1 cellular context compared by ENCODE assay signal in genomic region chr6:85643530-85644373, GRCh38.
TF ChIP-seq lines count a peak whose summit lies in the region.

No MANE protein-coding gene starts in this region.

TF ChIP-seq in HepG2, 621 proteins besides CTCF, POLR2A, EP300 and RAD21 (continued from another document and continues in another):
- TF ChIP-seq, protein P1, sequence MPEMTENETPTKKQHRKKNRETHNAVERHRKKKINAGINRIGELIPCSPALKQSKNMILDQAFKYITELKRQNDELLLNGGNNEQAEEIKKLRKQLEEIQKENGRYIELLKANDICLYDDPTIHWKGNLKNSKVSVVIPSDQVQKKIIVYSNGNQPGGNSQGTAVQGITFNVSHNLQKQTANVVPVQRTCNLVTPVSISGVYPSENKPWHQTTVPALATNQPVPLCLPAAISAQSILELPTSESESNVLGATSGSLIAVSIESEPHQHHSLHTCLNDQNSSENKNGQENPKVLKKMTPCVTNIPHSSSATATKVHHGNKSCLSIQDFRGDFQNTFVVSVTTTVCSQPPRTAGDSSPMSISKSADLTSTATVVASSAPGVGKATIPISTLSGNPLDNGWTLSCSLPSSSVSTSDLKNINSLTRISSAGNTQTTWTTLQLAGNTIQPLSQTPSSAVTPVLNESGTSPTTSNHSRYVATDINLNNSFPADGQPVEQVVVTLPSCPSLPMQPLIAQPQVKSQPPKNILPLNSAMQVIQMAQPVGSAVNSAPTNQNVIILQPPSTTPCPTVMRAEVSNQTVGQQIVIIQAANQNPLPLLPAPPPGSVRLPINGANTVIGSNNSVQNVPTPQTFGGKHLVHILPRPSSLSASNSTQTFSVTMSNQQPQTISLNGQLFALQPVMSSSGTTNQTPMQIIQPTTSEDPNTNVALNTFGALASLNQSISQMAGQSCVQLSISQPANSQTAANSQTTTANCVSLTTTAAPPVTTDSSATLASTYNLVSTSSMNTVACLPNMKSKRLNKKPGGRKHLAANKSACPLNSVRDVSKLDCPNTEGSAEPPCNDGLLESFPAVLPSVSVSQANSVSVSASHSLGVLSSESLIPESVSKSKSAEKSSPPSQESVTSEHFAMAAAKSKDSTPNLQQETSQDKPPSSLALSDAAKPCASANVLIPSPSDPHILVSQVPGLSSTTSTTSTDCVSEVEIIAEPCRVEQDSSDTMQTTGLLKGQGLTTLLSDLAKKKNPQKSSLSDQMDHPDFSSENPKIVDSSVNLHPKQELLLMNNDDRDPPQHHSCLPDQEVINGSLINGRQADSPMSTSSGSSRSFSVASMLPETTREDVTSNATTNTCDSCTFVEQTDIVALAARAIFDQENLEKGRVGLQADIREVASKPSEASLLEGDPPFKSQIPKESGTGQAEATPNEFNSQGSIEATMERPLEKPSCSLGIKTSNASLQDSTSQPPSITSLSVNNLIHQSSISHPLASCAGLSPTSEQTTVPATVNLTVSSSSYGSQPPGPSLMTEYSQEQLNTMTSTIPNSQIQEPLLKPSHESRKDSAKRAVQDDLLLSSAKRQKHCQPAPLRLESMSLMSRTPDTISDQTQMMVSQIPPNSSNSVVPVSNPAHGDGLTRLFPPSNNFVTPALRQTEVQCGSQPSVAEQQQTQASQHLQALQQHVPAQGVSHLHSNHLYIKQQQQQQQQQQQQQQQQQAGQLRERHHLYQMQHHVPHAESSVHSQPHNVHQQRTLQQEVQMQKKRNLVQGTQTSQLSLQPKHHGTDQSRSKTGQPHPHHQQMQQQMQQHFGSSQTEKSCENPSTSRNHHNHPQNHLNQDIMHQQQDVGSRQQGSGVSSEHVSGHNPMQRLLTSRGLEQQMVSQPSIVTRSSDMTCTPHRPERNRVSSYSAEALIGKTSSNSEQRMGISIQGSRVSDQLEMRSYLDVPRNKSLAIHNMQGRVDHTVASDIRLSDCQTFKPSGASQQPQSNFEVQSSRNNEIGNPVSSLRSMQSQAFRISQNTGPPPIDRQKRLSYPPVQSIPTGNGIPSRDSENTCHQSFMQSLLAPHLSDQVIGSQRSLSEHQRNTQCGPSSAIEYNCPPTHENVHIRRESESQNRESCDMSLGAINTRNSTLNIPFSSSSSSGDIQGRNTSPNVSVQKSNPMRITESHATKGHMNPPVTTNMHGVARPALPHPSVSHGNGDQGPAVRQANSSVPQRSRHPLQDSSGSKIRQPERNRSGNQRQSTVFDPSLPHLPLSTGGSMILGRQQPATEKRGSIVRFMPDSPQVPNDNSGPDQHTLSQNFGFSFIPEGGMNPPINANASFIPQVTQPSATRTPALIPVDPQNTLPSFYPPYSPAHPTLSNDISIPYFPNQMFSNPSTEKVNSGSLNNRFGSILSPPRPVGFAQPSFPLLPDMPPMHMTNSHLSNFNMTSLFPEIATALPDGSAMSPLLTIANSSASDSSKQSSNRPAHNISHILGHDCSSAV (CRISPR knock-in tag; IDR thresholded peaks at IDR 0.05; ENCODE audit: borderline replicate concordance) = no peak
- TF ChIP-seq IRF1 (CRISPR knock-in tag; IDR thresholded peaks at IDR 0.05; ENCODE audit: low read depth) (no peak; the same call in 1 of the 2 replicates), ZFP36L1 (CRISPR knock-in tag; IDR thresholded peaks at IDR 0.05) (no peak; the same call in 1 of the 2 replicates), ZNF546 (CRISPR knock-in tag; conservative IDR thresholded peaks at IDR 0.05) (no peak), PITX1 (CRISPR knock-in tag; IDR thresholded peaks at IDR 0.05) (no peak; the same call in 1 of the 2 replicates), THAP7 (CRISPR knock-in tag; IDR thresholded peaks at IDR 0.05) (no peak), ZBTB42 (CRISPR knock-in tag; IDR thresholded peaks at IDR 0.05) (no peak; the same call in none of the 2 replicates), ZNF614 (CRISPR knock-in tag; IDR thresholded peaks at IDR 0.05; ENCODE audit: borderline replicate concordance) (peak; percentile 95; the same call in 1 of the 2 replicates), ZNF263 (CRISPR knock-in tag; IDR thresholded peaks at IDR 0.05) (peak; percentile 40; the same call in 1 of the 2 replicates), ATF1 (CRISPR knock-in tag; IDR thresholded peaks at IDR 0.05) (no peak), GTF3A (CRISPR knock-in tag; conservative IDR thresholded peaks at IDR 0.05) (no peak), SYNCRIP (IDR thresholded peaks at IDR 0.05; ENCODE audit: insufficient read depth, low read depth, low read length) (no peak), FOSL1 (CRISPR knock-in tag; IDR thresholded peaks at IDR 0.05; ENCODE audit: borderline replicate concordance) (peak; percentile 20; the same call in 1 of the 2 replicates), ZNF407 (CRISPR knock-in tag; IDR thresholded peaks at IDR 0.05; ENCODE audit: not compliant biosample characterization) (peak; percentile 67), MEIS1 (CRISPR knock-in tag; IDR thresholded peaks at IDR 0.05; ENCODE audit: borderline replicate concordance) (0 out of 2 replicates have a peak, but pooled peaks have one; percentile 17), KAT8 (CRISPR knock-in tag; IDR thresholded peaks at IDR 0.05) (peak; percentile 70), ATF5 (CRISPR knock-in tag; IDR thresholded peaks at IDR 0.05; ENCODE audit: low read depth) (no peak), NPAS2 (CRISPR knock-in tag; IDR thresholded peaks at IDR 0.05; ENCODE audit: borderline replicate concordance) (no peak)
- TF ChIP-seq, protein P2, sequence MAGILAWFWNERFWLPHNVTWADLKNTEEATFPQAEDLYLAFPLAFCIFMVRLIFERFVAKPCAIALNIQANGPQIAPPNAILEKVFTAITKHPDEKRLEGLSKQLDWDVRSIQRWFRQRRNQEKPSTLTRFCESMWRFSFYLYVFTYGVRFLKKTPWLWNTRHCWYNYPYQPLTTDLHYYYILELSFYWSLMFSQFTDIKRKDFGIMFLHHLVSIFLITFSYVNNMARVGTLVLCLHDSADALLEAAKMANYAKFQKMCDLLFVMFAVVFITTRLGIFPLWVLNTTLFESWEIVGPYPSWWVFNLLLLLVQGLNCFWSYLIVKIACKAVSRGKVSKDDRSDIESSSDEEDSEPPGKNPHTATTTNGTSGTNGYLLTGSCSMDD (CRISPR knock-in tag; IDR thresholded peaks at IDR 0.05) = 0 out of 2 replicates have a peak, but pooled peaks have one; percentile 34
- TF ChIP-seq, protein P3, sequence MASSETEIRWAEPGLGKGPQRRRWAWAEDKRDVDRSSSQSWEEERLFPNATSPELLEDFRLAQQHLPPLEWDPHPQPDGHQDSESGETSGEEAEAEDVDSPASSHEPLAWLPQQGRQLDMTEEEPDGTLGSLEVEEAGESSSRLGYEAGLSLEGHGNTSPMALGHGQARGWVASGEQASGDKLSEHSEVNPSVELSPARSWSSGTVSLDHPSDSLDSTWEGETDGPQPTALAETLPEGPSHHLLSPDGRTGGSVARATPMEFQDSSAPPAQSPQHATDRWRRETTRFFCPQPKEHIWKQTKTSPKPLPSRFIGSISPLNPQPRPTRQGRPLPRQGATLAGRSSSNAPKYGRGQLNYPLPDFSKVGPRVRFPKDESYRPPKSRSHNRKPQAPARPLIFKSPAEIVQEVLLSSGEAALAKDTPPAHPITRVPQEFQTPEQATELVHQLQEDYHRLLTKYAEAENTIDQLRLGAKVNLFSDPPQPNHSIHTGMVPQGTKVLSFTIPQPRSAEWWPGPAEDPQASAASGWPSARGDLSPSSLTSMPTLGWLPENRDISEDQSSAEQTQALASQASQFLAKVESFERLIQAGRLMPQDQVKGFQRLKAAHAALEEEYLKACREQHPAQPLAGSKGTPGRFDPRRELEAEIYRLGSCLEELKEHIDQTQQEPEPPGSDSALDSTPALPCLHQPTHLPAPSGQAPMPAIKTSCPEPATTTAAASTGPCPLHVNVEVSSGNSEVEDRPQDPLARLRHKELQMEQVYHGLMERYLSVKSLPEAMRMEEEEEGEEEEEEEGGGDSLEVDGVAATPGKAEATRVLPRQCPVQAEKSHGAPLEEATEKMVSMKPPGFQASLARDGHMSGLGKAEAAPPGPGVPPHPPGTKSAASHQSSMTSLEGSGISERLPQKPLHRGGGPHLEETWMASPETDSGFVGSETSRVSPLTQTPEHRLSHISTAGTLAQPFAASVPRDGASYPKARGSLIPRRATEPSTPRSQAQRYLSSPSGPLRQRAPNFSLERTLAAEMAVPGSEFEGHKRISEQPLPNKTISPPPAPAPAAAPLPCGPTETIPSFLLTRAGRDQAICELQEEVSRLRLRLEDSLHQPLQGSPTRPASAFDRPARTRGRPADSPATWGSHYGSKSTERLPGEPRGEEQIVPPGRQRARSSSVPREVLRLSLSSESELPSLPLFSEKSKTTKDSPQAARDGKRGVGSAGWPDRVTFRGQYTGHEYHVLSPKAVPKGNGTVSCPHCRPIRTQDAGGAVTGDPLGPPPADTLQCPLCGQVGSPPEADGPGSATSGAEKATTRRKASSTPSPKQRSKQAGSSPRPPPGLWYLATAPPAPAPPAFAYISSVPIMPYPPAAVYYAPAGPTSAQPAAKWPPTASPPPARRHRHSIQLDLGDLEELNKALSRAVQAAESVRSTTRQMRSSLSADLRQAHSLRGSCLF (CRISPR knock-in tag; IDR thresholded peaks at IDR 0.05; ENCODE audit: borderline replicate concordance) = 0 out of 2 replicates have a peak, but pooled peaks have one; percentile 39
- TF ChIP-seq, protein P4, sequence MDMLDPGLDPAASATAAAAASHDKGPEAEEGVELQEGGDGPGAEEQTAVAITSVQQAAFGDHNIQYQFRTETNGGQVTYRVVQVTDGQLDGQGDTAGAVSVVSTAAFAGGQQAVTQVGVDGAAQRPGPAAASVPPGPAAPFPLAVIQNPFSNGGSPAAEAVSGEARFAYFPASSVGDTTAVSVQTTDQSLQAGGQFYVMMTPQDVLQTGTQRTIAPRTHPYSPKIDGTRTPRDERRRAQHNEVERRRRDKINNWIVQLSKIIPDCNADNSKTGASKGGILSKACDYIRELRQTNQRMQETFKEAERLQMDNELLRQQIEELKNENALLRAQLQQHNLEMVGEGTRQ (IDR thresholded peaks at IDR 0.05; ENCODE audit: low read depth, low read length) = peak; percentile 67; the same call in 1 of the 2 replicates
- TF ChIP-seq, protein P4 (CRISPR knock-in tag; IDR thresholded peaks at IDR 0.05; ENCODE audit: borderline replicate concordance) = peak; percentile 51
